Comparison of ENCODE assay signal across 1 cellular context in the genomic region with DNA sequence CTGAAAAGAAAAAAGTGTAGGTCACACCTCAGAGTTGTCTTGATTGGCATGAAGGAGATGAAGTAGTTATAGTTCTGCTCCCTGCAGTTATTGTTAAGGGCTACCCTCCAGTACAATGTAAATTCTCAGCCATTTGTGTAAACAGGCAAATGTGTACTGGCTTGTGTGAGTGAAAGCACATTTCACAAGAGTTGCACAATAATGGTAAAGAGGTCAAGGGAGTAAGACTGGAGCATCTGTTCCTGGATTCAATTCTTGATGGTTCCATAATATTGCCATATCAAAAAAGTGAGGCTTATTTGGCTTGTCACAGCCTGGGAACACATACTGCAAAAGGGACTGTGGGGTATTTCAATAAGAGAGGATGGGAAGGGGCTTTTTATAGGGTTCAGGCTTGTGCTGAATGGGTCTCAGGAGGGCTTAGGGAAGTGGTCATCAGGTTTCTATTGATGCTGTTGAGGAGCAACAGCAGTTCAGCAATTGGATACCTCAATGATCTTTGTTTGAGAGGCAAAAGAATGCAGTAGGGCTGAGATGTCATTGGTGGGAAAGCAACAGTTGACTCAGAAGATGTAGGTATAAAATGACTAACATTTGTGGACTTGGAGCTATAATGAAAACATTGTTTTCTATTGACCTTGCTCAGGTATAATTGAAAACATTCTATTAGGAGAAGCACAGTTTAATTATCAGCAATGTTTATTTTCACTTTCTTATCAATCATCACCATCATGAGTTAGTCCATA.
A peak's percentile ranks its signal among the peaks of the same experiment; 100 is the strongest.
TF ChIP-seq lines count a peak whose summit lies in the region.

No MANE protein-coding gene starts in this region.

TF ChIP-seq in HepG2, 621 proteins besides CTCF, POLR2A, EP300 and RAD21 (continued from another document and continues in another):
- TF ChIP-seq, protein P1, sequence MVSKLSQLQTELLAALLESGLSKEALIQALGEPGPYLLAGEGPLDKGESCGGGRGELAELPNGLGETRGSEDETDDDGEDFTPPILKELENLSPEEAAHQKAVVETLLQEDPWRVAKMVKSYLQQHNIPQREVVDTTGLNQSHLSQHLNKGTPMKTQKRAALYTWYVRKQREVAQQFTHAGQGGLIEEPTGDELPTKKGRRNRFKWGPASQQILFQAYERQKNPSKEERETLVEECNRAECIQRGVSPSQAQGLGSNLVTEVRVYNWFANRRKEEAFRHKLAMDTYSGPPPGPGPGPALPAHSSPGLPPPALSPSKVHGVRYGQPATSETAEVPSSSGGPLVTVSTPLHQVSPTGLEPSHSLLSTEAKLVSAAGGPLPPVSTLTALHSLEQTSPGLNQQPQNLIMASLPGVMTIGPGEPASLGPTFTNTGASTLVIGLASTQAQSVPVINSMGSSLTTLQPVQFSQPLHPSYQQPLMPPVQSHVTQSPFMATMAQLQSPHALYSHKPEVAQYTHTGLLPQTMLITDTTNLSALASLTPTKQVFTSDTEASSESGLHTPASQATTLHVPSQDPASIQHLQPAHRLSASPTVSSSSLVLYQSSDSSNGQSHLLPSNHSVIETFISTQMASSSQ (IDR thresholded peaks at IDR 0.05; ENCODE audit: low read depth): no peak
- TF ChIP-seq, protein P1 (CRISPR knock-in tag; IDR thresholded peaks at IDR 0.05; ENCODE audit: borderline replicate concordance): no peak
- TF ChIP-seq BRD4 (CRISPR knock-in tag; IDR thresholded peaks at IDR 0.05): no peak
- TF ChIP-seq, protein P2, sequence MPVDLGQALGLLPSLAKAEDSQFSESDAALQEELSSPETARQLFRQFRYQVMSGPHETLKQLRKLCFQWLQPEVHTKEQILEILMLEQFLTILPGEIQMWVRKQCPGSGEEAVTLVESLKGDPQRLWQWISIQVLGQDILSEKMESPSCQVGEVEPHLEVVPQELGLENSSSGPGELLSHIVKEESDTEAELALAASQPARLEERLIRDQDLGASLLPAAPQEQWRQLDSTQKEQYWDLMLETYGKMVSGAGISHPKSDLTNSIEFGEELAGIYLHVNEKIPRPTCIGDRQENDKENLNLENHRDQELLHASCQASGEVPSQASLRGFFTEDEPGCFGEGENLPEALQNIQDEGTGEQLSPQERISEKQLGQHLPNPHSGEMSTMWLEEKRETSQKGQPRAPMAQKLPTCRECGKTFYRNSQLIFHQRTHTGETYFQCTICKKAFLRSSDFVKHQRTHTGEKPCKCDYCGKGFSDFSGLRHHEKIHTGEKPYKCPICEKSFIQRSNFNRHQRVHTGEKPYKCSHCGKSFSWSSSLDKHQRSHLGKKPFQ (CRISPR knock-in tag; IDR thresholded peaks at IDR 0.05; ENCODE audit: insufficient replicate concordance): no peak
- TF ChIP-seq HMGA1 (CRISPR knock-in tag; conservative IDR thresholded peaks at IDR 0.05): no peak
- TF ChIP-seq ZIK1 (CRISPR knock-in tag; IDR thresholded peaks at IDR 0.05; ENCODE audit: borderline replicate concordance, low read depth): no peak
- TF ChIP-seq, protein P3, sequence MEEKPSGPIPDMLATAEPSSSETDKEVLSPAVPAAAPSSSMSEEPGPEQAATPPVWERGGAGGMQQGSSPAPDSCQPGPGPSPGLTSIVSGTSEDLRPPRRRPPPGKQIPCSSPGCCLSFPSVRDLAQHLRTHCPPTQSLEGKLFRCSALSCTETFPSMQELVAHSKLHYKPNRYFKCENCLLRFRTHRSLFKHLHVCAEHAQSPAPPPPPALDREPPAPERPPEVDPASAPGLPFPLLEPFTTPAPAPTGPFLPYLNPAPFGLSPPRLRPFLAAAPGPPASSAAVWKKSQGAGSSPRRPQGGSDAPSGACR (CRISPR knock-in tag; IDR thresholded peaks at IDR 0.05): peak; percentile 52; the same call in 1 of the 2 replicates
- no peak for TF ChIP-seq ZNF672 (CRISPR knock-in tag; IDR thresholded peaks at IDR 0.05)
- TF ChIP-seq ZEB1 (IDR thresholded peaks at IDR 0.05; ENCODE audit: insufficient replicate concordance, low read depth): no peak
- no peak for TF ChIP-seq GABPA (IDR thresholded peaks at IDR 0.05; ENCODE audit: low read depth, low read length)
- TF ChIP-seq GABPA (CRISPR knock-in tag; IDR thresholded peaks at IDR 0.05; ENCODE audit: low read depth): no peak
- TF ChIP-seq ZNF709 (CRISPR knock-in tag; IDR thresholded peaks at IDR 0.05): no peak
- no peak for TF ChIP-seq ZNF607 (CRISPR knock-in tag; IDR thresholded peaks at IDR 0.05; ENCODE audit: borderline replicate concordance)
- no peak for TF ChIP-seq ZNF354B (CRISPR knock-in tag; IDR thresholded peaks at IDR 0.05)
- no peak for TF ChIP-seq KLF12 (CRISPR knock-in tag; IDR thresholded peaks at IDR 0.05; ENCODE audit: borderline replicate concordance)
- TF ChIP-seq ZBTB1 (CRISPR knock-in tag; IDR thresholded peaks at IDR 0.05; ENCODE audit: borderline replicate concordance): no peak
- peak; percentile 71; the same call in 1 of the 2 replicates for TF ChIP-seq TBX2 (CRISPR knock-in tag; IDR thresholded peaks at IDR 0.05; ENCODE audit: borderline replicate concordance)
- no peak for TF ChIP-seq TAF15 (IDR thresholded peaks at IDR 0.05; ENCODE audit: low read depth, low read length, poor library complexity, severe bottlenecking)
- TF ChIP-seq MZF1 (CRISPR knock-in tag; IDR thresholded peaks at IDR 0.05; ENCODE audit: borderline replicate concordance): no peak
- no peak for TF ChIP-seq RAD51 (IDR thresholded peaks at IDR 0.05; ENCODE audit: borderline replicate concordance)
- TF ChIP-seq, protein P4, sequence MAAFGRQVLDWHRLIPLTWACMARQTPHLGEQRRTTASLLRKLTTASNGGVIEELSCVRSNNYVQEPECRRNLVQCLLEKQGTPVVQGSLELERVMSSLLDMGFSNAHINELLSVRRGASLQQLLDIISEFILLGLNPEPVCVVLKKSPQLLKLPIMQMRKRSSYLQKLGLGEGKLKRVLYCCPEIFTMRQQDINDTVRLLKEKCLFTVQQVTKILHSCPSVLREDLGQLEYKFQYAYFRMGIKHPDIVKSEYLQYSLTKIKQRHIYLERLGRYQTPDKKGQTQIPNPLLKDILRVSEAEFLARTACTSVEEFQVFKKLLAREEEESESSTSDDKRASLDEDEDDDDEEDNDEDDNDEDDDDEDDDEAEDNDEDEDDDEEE (CRISPR knock-in tag; IDR thresholded peaks at IDR 0.05): no peak
- TF ChIP-seq, protein P5, sequence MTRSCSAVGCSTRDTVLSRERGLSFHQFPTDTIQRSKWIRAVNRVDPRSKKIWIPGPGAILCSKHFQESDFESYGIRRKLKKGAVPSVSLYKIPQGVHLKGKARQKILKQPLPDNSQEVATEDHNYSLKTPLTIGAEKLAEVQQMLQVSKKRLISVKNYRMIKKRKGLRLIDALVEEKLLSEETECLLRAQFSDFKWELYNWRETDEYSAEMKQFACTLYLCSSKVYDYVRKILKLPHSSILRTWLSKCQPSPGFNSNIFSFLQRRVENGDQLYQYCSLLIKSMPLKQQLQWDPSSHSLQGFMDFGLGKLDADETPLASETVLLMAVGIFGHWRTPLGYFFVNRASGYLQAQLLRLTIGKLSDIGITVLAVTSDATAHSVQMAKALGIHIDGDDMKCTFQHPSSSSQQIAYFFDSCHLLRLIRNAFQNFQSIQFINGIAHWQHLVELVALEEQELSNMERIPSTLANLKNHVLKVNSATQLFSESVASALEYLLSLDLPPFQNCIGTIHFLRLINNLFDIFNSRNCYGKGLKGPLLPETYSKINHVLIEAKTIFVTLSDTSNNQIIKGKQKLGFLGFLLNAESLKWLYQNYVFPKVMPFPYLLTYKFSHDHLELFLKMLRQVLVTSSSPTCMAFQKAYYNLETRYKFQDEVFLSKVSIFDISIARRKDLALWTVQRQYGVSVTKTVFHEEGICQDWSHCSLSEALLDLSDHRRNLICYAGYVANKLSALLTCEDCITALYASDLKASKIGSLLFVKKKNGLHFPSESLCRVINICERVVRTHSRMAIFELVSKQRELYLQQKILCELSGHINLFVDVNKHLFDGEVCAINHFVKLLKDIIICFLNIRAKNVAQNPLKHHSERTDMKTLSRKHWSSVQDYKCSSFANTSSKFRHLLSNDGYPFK (CRISPR knock-in tag; IDR thresholded peaks at IDR 0.05; ENCODE audit: borderline replicate concordance): no peak
- TF ChIP-seq, protein P6, sequence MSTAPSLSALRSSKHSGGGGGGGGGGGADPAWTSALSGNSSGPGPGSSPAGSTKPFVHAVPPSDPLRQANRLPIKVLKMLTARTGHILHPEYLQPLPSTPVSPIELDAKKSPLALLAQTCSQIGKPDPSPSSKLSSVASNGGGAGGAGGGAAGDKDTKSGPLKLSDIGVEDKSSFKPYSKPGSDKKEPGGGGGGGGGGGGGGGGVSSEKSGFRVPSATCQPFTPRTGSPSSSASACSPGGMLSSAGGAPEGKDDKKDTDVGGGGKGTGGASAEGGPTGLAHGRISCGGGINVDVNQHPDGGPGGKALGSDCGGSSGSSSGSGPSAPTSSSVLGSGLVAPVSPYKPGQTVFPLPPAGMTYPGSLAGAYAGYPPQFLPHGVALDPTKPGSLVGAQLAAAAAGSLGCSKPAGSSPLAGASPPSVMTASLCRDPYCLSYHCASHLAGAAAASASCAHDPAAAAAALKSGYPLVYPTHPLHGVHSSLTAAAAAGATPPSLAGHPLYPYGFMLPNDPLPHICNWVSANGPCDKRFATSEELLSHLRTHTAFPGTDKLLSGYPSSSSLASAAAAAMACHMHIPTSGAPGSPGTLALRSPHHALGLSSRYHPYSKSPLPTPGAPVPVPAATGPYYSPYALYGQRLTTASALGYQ (CRISPR knock-in tag; IDR thresholded peaks at IDR 0.05): no peak; the same call in 1 of the 2 replicates
- no peak for TF ChIP-seq SRSF4 (IDR thresholded peaks at IDR 0.05; ENCODE audit: low read depth, low read length, poor library complexity, severe bottlenecking)
- no peak for TF ChIP-seq NBN (conservative IDR thresholded peaks at IDR 0.05)
- TF ChIP-seq ZSCAN9 (CRISPR knock-in tag; IDR thresholded peaks at IDR 0.05; ENCODE audit: borderline replicate concordance): peak; percentile 69; the same call in 1 of the 2 replicates
- TF ChIP-seq SNRNP70 (IDR thresholded peaks at IDR 0.05; ENCODE audit: low read depth, low read length): no peak
- peak; percentile 67 for TF ChIP-seq THAP11 (CRISPR knock-in tag; IDR thresholded peaks at IDR 0.05)
- TF ChIP-seq, protein P7, sequence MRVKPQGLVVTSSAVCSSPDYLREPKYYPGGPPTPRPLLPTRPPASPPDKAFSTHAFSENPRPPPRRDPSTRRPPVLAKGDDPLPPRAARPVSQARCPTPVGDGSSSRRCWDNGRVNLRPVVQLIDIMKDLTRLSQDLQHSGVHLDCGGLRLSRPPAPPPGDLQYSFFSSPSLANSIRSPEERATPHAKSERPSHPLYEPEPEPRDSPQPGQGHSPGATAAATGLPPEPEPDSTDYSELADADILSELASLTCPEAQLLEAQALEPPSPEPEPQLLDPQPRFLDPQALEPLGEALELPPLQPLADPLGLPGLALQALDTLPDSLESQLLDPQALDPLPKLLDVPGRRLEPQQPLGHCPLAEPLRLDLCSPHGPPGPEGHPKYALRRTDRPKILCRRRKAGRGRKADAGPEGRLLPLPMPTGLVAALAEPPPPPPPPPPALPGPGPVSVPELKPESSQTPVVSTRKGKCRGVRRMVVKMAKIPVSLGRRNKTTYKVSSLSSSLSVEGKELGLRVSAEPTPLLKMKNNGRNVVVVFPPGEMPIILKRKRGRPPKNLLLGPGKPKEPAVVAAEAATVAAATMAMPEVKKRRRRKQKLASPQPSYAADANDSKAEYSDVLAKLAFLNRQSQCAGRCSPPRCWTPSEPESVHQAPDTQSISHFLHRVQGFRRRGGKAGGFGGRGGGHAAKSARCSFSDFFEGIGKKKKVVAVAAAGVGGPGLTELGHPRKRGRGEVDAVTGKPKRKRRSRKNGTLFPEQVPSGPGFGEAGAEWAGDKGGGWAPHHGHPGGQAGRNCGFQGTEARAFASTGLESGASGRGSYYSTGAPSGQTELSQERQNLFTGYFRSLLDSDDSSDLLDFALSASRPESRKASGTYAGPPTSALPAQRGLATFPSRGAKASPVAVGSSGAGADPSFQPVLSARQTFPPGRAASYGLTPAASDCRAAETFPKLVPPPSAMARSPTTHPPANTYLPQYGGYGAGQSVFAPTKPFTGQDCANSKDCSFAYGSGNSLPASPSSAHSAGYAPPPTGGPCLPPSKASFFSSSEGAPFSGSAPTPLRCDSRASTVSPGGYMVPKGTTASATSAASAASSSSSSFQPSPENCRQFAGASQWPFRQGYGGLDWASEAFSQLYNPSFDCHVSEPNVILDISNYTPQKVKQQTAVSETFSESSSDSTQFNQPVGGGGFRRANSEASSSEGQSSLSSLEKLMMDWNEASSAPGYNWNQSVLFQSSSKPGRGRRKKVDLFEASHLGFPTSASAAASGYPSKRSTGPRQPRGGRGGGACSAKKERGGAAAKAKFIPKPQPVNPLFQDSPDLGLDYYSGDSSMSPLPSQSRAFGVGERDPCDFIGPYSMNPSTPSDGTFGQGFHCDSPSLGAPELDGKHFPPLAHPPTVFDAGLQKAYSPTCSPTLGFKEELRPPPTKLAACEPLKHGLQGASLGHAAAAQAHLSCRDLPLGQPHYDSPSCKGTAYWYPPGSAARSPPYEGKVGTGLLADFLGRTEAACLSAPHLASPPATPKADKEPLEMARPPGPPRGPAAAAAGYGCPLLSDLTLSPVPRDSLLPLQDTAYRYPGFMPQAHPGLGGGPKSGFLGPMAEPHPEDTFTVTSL (CRISPR knock-in tag; IDR thresholded peaks at IDR 0.05; ENCODE audit: borderline replicate concordance): peak; percentile 96
- TF ChIP-seq ZNF256 (CRISPR knock-in tag; conservative IDR thresholded peaks at IDR 0.05): no peak
- no peak for TF ChIP-seq ZSCAN22 (CRISPR knock-in tag; IDR thresholded peaks at IDR 0.05)
- TF ChIP-seq SMAD1 (CRISPR knock-in tag; IDR thresholded peaks at IDR 0.05; ENCODE audit: borderline replicate concordance, low read depth): no peak
- no peak for TF ChIP-seq ZFY (CRISPR knock-in tag; IDR thresholded peaks at IDR 0.05)
- peak; percentile 82; the same call in 1 of the 2 replicates for TF ChIP-seq ZNF124 (CRISPR knock-in tag; IDR thresholded peaks at IDR 0.05)
- peak; percentile 53; the same call in 1 of the 2 replicates for TF ChIP-seq HMG20B (CRISPR knock-in tag; conservative IDR thresholded peaks at IDR 0.05)
- TF ChIP-seq ZNF317 (CRISPR knock-in tag; IDR thresholded peaks at IDR 0.05): no peak; the same call in 1 of the 2 replicates
